26 cellular contexts compared by ENCODE assay signal in the genomic region with DNA sequence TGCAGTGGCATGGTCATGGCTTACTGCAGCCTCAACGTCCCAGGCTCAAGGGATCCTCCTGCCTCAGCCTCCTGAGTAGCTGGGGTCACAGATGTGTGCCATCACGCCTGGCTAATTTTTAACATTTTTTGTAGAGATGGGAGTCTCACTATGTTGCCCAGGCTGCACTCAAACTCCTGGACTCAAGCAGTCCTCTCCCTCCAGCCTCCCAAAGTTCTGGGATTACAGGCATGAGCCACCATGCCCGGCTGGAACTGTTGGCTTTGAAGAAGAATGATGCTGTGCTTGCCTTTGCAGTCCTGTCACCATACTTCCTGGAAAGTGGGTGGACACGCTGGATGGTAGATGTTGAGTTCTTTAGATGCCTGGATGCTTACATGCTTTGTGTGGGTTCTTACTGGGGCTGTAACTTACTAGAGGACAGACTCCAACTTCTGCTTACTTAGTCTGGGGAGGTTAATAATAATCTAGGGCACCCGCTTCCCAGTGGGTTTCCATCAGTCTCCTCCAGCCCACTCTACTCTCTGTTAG. TPM values are rescaled to one million over a fixed set of nuclear protein-coding genes. Genes with fewer than 3 reads are reported as not detected.
DNase-seq lines count a peak whose midpoint lies in the region; ATAC-seq and TF ChIP-seq lines count a peak whose summit lies in the region.
"Had no signal": no experiment of that assay in that cellular context is flagged by ENCODE, and none has a peak within 500 bp of the region (broad histone marks: within the 10 kb centered on the region; RNA-seq: fewer than 3 reads in every experiment).

No MANE protein-coding gene starts in this region.

- in situ Hi-C loops in mammary epithelial cell (cut with MboI; ENCODE audit: low sequenced_read_pairs in 2 of 2) = no loop called here

- TF ChIP-seq CTCF in MCF 10A (IDR thresholded peaks at IDR 0.05; ENCODE audit: unreplicated experiment) (no peak), mammary epithelial cell (conservative IDR thresholded peaks at IDR 0.05 in 1 of 2, IDR thresholded peaks at IDR 0.05 in 1 of 2; ENCODE audit: extremely low read depth in 1 of 2, insufficient read depth in 1 of 2, low read depth in 1 of 2, low read length in 2 of 2) (no peak), WTC11 (IDR thresholded peaks at IDR 0.05) (no peak)

- no peak overlapping the region for H2BK120ac ChIP-seq in mesenchymal stem cell (ENCODE audit: low read depth, low read length)

- H3K27ac ChIP-seq in mammary epithelial cell (ENCODE audit: insufficient read depth, low read depth, low read length) (no peak overlapping the region), mesenchymal stem cell (ENCODE audit: low read length, poor library complexity, severe bottlenecking) (peak overlapping the region; percentile 53)

- H2BK12ac ChIP-seq in mesenchymal stem cell (ENCODE audit: low read length in 2 of 2) = peak overlapping the region in 1 of 2 experiments; percentile 31

- H4K8ac ChIP-seq in mesenchymal stem cell (ENCODE audit: low read length) = peak overlapping the region; percentile 19

- POLR2A ChIA-PET in MCF 10A (lab: Yijun Ruan, JAX) = interaction anchor here (0.7 to 2.3 kb wide), 12 partner anchors 15 to 210 kb away, joined by 3 to 47 read pairs (median 5); partner anchors contain the start of gene IGF1R
- POLR2A ChIA-PET in WTC11 (lab: Charles Lee) = no interaction called here

- H3K27me3 Mint-ChIP-seq in MCF 10A (ENCODE audit: insufficient read depth, unreplicated experiment) (no peaks in the 10 kb centered on the region), WTC11 (ENCODE audit: low read depth) (no peaks in the 10 kb centered on the region)
- no peaks in the 10 kb centered on the region for H3K27me3 Mint-ChIP-seq in activated T-helper 1 cell treated with anti-CD3 and anti-CD28 coated beads, Interleukin-12 subunit alpha, Interleukin-12 subunit beta, Interleukin-2, Interleukin-4 antibody, amounts not matched to agents 30 ng/mL and 10 ng/mL and 1 ng/mL, durations not matched to agents 14 hours and 24 hours and 36 hours (ENCODE audit: insufficient read depth)
- H3K27me3 Mint-ChIP-seq: naive thymus-derived CD4-positive, alpha-beta T cell; stimulated activated naive CD8-positive, alpha-beta T cell treated with anti-CD3 and anti-CD28 coated beads, Interleukin-15, Interleukin-2, amounts not matched to agents 100 ng/mL and 50 ng/mL, for 24 hours had no signal

- H3K4me2 ChIP-seq in mammary epithelial cell (ENCODE audit: insufficient read depth, low read depth, low read length) (no peak overlapping the region), mesenchymal stem cell (ENCODE audit: low read length, poor library complexity, severe bottlenecking) (no peak overlapping the region)

- intact Hi-C loops in MCF 10A (cut with micrococcal nuclease) (loop anchor here (2.0 kb wide), 1 partner anchor 32 kb away; no protein-coding TSS in a partner anchor), mammary epithelial cell (cut with micrococcal nuclease) (loop anchor here (5.0 kb wide), 2 partner anchors 42 to 77 kb away; no protein-coding TSS in a partner anchor)
- intact Hi-C loops in activated T-helper 1 cell treated with anti-CD3 and anti-CD28 coated beads, Interleukin-12 subunit alpha, Interleukin-12 subunit beta, Interleukin-2, Interleukin-4 antibody, amounts not matched to agents 30 ng/mL and 10 ng/mL and 1 ng/mL, durations not matched to agents 14 hours and 24 hours and 36 hours (cut with micrococcal nuclease) = no loop called here

- no peak overlapping the region for H2AFZ ChIP-seq in mammary epithelial cell (ENCODE audit: low read depth, low read length)
- no peak overlapping the region for H2AFZ ChIP-seq in mesenchymal stem cell (ENCODE audit: low read depth, low read length)

- peak overlapping the region; percentile 20 for H2BK5ac ChIP-seq in mesenchymal stem cell (ENCODE audit: low read depth, low read length, poor library complexity, severe bottlenecking)

- H3K4ac ChIP-seq in mesenchymal stem cell (ENCODE audit: low read depth in 1 of 2, low read length in 2 of 2) = no peak overlapping the region

- dilution Hi-C loops in mammary epithelial cell (cut with HindIII; ENCODE audit: low sequenced_read_pairs) = no loop called here

- peaks cover 12% of the 10 kb centered on the region for H3K36me3 Mint-ChIP-seq in MCF 10A (ENCODE audit: insufficient read depth, unreplicated experiment)
- no peaks in the 10 kb centered on the region for H3K36me3 Mint-ChIP-seq in WTC11
- H3K36me3 Mint-ChIP-seq in activated T-helper 1 cell treated with anti-CD3 and anti-CD28 coated beads, Interleukin-12 subunit alpha, Interleukin-12 subunit beta, Interleukin-2, Interleukin-4 antibody, amounts not matched to agents 30 ng/mL and 10 ng/mL and 1 ng/mL, durations not matched to agents 14 hours and 24 hours and 36 hours (ENCODE audit: low read depth) = no peaks in the 10 kb centered on the region
- H3K36me3 Mint-ChIP-seq: activated naive CD4-positive, alpha-beta T cell treated with anti-CD3 and anti-CD28 coated beads, Interleukin-2, amount 50 U/mL, for 72 hours had no signal

- H3K27ac Mint-ChIP-seq in MCF 10A (ENCODE audit: low read depth, unreplicated experiment) (peak overlapping the region; percentile 24), WTC11 (no peak overlapping the region)
- H3K27ac Mint-ChIP-seq in activated T-helper 1 cell treated with anti-CD3 and anti-CD28 coated beads, Interleukin-12 subunit alpha, Interleukin-12 subunit beta, Interleukin-2, Interleukin-4 antibody, amounts not matched to agents 30 ng/mL and 10 ng/mL and 1 ng/mL, durations not matched to agents 14 hours and 24 hours and 36 hours = no peak overlapping the region
- H3K27ac Mint-ChIP-seq: activated T-helper 17 cell treated with anti-CD3 and anti-CD28 coated beads, Interleukin-2, amount 50 U/mL, for 72 hours; stimulated activated naive CD8-positive, alpha-beta T cell treated with anti-CD3 and anti-CD28 coated beads, Interleukin-15, Interleukin-2, amounts not matched to agents 100 ng/mL and 50 ng/mL, for 24 hours had no signal

- H2AK5ac ChIP-seq in mesenchymal stem cell (ENCODE audit: low read length, severe bottlenecking) = peak overlapping the region; percentile 79

- peaks cover 23% of the 10 kb centered on the region for H3K79me1 ChIP-seq in mesenchymal stem cell (replicated peaks; ENCODE audit: low read length, poor library complexity, severe bottlenecking)

- H3K9me3 ChIP-seq in mammary epithelial cell (replicated peaks; ENCODE audit: insufficient read depth, low read length) (no peaks in the 10 kb centered on the region), mesenchymal stem cell (ENCODE audit: control insufficient read depth, low read length) (no peaks in the 10 kb centered on the region)
- H3K9me3 ChIP-seq: ascending aorta, BE2C, Caco-2, heart left ventricle had no signal

- H3K18ac ChIP-seq in mesenchymal stem cell (ENCODE audit: low read depth in 1 of 2, low read length in 2 of 2) = peak overlapping the region; percentile 47 to 72

- 56% methylated on average over 4 of the region's 5 CpGs for WGBS in mammary epithelial cell (ENCODE audit: low coverage, missing lambda C conversion rate)
- WGBS in mesenchymal stem cell = 82% methylated on average over 5 of the region's 5 CpGs

- CTCF ChIA-PET in MCF 10A (lab: Yijun Ruan, JAX) (interaction anchor here (0.7 to 1.2 kb wide), 9 partner anchors 9 to 394 kb away, joined by 3 to 7 read pairs (median 3); no protein-coding TSS in a partner anchor), mammary epithelial cell (lab: Charles Lee; ENCODE audit: low non-redundant PET) (no interaction called here), WTC11 (lab: Charles Lee) (interaction anchor here (0.6 to 1.5 kb wide), 4 partner anchors 14 to 166 kb away, joined by 4 to 5 read pairs (median 4); no protein-coding TSS in a partner anchor)

- H2BK15ac ChIP-seq in mesenchymal stem cell (ENCODE audit: low read depth, poor library complexity, severe bottlenecking) = peak overlapping the region; percentile 33

- H4K20me1 ChIP-seq in mammary epithelial cell (ENCODE audit: insufficient read depth, low read length) = no peaks in the 10 kb centered on the region

- H3K9me3 Mint-ChIP-seq in MCF 10A (ENCODE audit: unreplicated experiment) (no peaks in the 10 kb centered on the region), WTC11 (no peaks in the 10 kb centered on the region)
- no peaks in the 10 kb centered on the region for H3K9me3 Mint-ChIP-seq in activated T-helper 1 cell treated with anti-CD3 and anti-CD28 coated beads, Interleukin-12 subunit alpha, Interleukin-12 subunit beta, Interleukin-2, Interleukin-4 antibody, amounts not matched to agents 30 ng/mL and 10 ng/mL and 1 ng/mL, durations not matched to agents 14 hours and 24 hours and 36 hours
- H3K9me3 Mint-ChIP-seq: activated naive CD4-positive, alpha-beta T cell treated with anti-CD3 and anti-CD28 coated beads, Interleukin-2, amount 50 U/mL, for 72 hours; activated T-helper 17 cell treated with anti-CD3 and anti-CD28 coated beads, Interleukin-2, amount 50 U/mL, for 72 hours; naive thymus-derived CD4-positive, alpha-beta T cell; stimulated activated naive CD8-positive, alpha-beta T cell treated with anti-CD3 and anti-CD28 coated beads, Interleukin-15, Interleukin-2, amounts not matched to agents 100 ng/mL and 50 ng/mL, for 24 hours had no signal

- DNase-seq in MCF 10A (ENCODE audit: unreplicated experiment) = no peak
- no peak for DNase-seq in mammary epithelial cell
- no peak for DNase-seq in WTC11 (ENCODE audit: low spot score)
- DNase-seq in mesenchymal stem cell = no peak
- DNase-seq in activated T-helper 1 cell treated with anti-CD3 and anti-CD28 coated beads, Interleukin-12 subunit alpha, Interleukin-12 subunit beta, Interleukin-2, Interleukin-4 antibody, amounts not matched to agents 30 ng/mL and 10 ng/mL and 1 ng/mL, durations not matched to agents 14 hours and 24 hours and 36 hours (ENCODE audit: low spot score) = no peak
- DNase-seq in HCEC 1CT = no peak
- no peak for DNase-seq in NCI-H2029 treated with DMSO at 0.1 percent for 48 hours (lab: John Stamatoyannopoulos, UW)
- DNase-seq in NCI-H2196 (lab: John Stamatoyannopoulos, UW; ENCODE audit: unreplicated experiment) = no peak
- DNase-seq: 8988T; activated CD4-positive, alpha-beta T cell treated with anti-CD3 and anti-CD28 coated beads, Interleukin-2, amount 50 U/mL, for 1 hour; activated CD8-positive, alpha-beta memory T cell treated with anti-CD3 and anti-CD28 coated beads, Interleukin-2, amount 50 U/mL, for 4 hours; BE2C; Caco-2; DMS79; heart left ventricle; left colon; naive thymus-derived CD4-positive, alpha-beta T cell; NCI-H1694 treated with DMSO at 0.1 percent for 48 hours; NCI-H526 treated with DMSO at 0.1 percent for 48 hours; retina; T-helper 9 cell had no signal

- no peak overlapping the region for H3K4me3 Mint-ChIP-seq in MCF 10A (ENCODE audit: unreplicated experiment)
- no peak overlapping the region for H3K4me3 Mint-ChIP-seq in WTC11
- no peak overlapping the region for H3K4me3 Mint-ChIP-seq in activated T-helper 1 cell treated with anti-CD3 and anti-CD28 coated beads, Interleukin-12 subunit alpha, Interleukin-12 subunit beta, Interleukin-2, Interleukin-4 antibody, amounts not matched to agents 30 ng/mL and 10 ng/mL and 1 ng/mL, durations not matched to agents 14 hours and 24 hours and 36 hours
- H3K4me3 Mint-ChIP-seq: activated T-helper 17 cell treated with anti-CD3 and anti-CD28 coated beads, Interleukin-2, amount 50 U/mL, for 72 hours; stimulated activated naive CD8-positive, alpha-beta T cell treated with anti-CD3 and anti-CD28 coated beads, Interleukin-15, Interleukin-2, amounts not matched to agents 100 ng/mL and 50 ng/mL, for 24 hours had no signal

- H3K4me1 Mint-ChIP-seq in MCF 10A (ENCODE audit: insufficient read depth, unreplicated experiment) = peaks cover 59% of the 10 kb centered on the region
- H3K4me1 Mint-ChIP-seq in WTC11 = peaks cover 84% of the 10 kb centered on the region
- H3K4me1 Mint-ChIP-seq in activated T-helper 1 cell treated with anti-CD3 and anti-CD28 coated beads, Interleukin-12 subunit alpha, Interleukin-12 subunit beta, Interleukin-2, Interleukin-4 antibody, amounts not matched to agents 30 ng/mL and 10 ng/mL and 1 ng/mL, durations not matched to agents 14 hours and 24 hours and 36 hours (ENCODE audit: low read depth) = peaks cover 33% of the 10 kb centered on the region

- no peak overlapping the region for H3K4me3 ChIP-seq in mammary epithelial cell (replicated peaks in 1 of 3; ENCODE audit: insufficient read depth in 1 of 3, low read depth in 2 of 3, low read length in 3 of 3)
- no peak overlapping the region for H3K4me3 ChIP-seq in mesenchymal stem cell (ENCODE audit: insufficient read depth in 1 of 2, low read depth in 1 of 2, low read length in 2 of 2)
- H3K4me3 ChIP-seq: ascending aorta, heart left ventricle had no signal

- BruUV-seq in MCF 10A (replicated peaks; lab: Mats Ljungman, UMichigan) (no TSS peak), mammary epithelial cell (replicated peaks; lab: Mats Ljungman, UMichigan) (no TSS peak)

- H3K14ac ChIP-seq in mesenchymal stem cell (ENCODE audit: low read length in 2 of 2) = no peak overlapping the region

- H3K4me1 ChIP-seq in mammary epithelial cell (ENCODE audit: insufficient read depth, low read length) (peaks cover 37% of the 10 kb centered on the region), mesenchymal stem cell (ENCODE audit: control insufficient read depth, insufficient read depth, low read depth, low read length) (peaks cover 27% of the 10 kb centered on the region)

- H3K9ac ChIP-seq in mammary epithelial cell (ENCODE audit: insufficient read depth, low read length) = no peak overlapping the region
- peak overlapping the region; percentile 26 for H3K9ac ChIP-seq in mesenchymal stem cell (ENCODE audit: low read length)

- H3K27me3 ChIP-seq in mammary epithelial cell (ENCODE audit: insufficient read depth, low read length) = no peaks in the 10 kb centered on the region
- H3K27me3 ChIP-seq in mesenchymal stem cell (ENCODE audit: control insufficient read depth in 1 of 2, insufficient read depth in 1 of 2, low read length in 2 of 2) = no peaks in the 10 kb centered on the region
- H3K27me3 ChIP-seq: ascending aorta, BE2C, heart left ventricle had no signal

- ATAC-seq in WTC11 = no peak
- ATAC-seq: activated naive CD4-positive, alpha-beta T cell treated with anti-CD3 and anti-CD28 coated beads, Interleukin-2, amount 50 U/mL, for 72 hours; activated T-helper 17 cell treated with anti-CD3 and anti-CD28 coated beads, Interleukin-2, amount 50 U/mL, for 72 hours; naive thymus-derived CD4-positive, alpha-beta T cell; SK-N-SH treated with all-trans-retinoic acid at 6 μM for 48 hours had no signal

- peak overlapping the region in 1 of 2 experiments; percentile 32 for H3K23ac ChIP-seq in mesenchymal stem cell (ENCODE audit: low read length in 2 of 2)

- H3K79me2 ChIP-seq in mammary epithelial cell (ENCODE audit: insufficient read depth, low read length) = peaks cover 97% of the 10 kb centered on the region

- H3K36me3 ChIP-seq in mammary epithelial cell (ENCODE audit: insufficient read depth, low read length) (no peaks in the 10 kb centered on the region), mesenchymal stem cell (ENCODE audit: control insufficient read depth in 1 of 2, insufficient read depth in 2 of 2, low read depth in 1 of 2, low read length in 2 of 2) (no peaks in the 10 kb centered on the region)
- H3K36me3 ChIP-seq: ascending aorta, heart left ventricle had no signal

- no peak overlapping the region for H4K91ac ChIP-seq in mesenchymal stem cell (ENCODE audit: low read length)

RNA-seq across cellular contexts. Expression of gene IGF1R, which starts 36.7 kb away (rescaled TPM):
- 50.7 and 53.3 TPM in 2 replicates for total RNA-seq in MCF 10A (2022)
- 10 to 100 TPM; 42.3 to 60.3 TPM for total RNA-seq in mammary epithelial cell
- 20.7 TPM for polyA plus RNA-seq in mammary epithelial cell
- 117 TPM for polyA minus RNA-seq in mammary epithelial cell
- 116 to 125 TPM (median 120 TPM) in 3 replicates for total RNA-seq in WTC11 (2021)
- 28.5 TPM for polyA plus RNA-seq in mesenchymal stem cell (2013, experiment 1 of 2)
- polyA plus RNA-seq in mesenchymal stem cell (2013, experiment 2 of 2) = 29.2 TPM
- total RNA-seq in activated T-helper 1 cell treated with anti-CD3 and anti-CD28 coated beads, Interleukin-12 subunit alpha, Interleukin-12 subunit beta, Interleukin-2, Interleukin-4 antibody, amounts not matched to agents 30 ng/mL and 10 ng/mL and 1 ng/mL, durations not matched to agents 14 hours and 24 hours and 36 hours = 38.7 and 39.8 TPM in 2 replicates
